In genomic region chr20:39268566-39268965, GRCh38 we compare ENCODE assay signal across 20 cellular contexts.
DNase-seq lines count a peak whose midpoint lies in the region; ATAC-seq and TF ChIP-seq lines count a peak whose summit lies in the region.
"Had no signal": no experiment of that assay in that cellular context is flagged by ENCODE, and none has a peak within 500 bp of the region (broad histone marks: within the 10 kb centered on the region; RNA-seq: fewer than 3 reads in every experiment).

No MANE protein-coding gene starts in this region.

- H3K4me3 Mint-ChIP-seq in endodermal cell = no peak overlapping the region
- no peak overlapping the region for H3K4me3 Mint-ChIP-seq in nephron
- H3K4me3 Mint-ChIP-seq: CD4-positive, alpha-beta memory T cell had no signal

- DNase-seq in DND-41 (no peak), endodermal cell (peak; percentile 47), PC-9 (no peak), mucosa of gallbladder (ENCODE audit: low spot score) (no peak)
- DNase-seq: DMS153, GF-D8, GOT3, KG1, NCI-H1092, NCI-H1436 treated with DMSO at 0.1 percent for 48 hours, NCI-H2029 had no signal

- CTCF ChIA-PET in PC-9 (lab: Charles Lee) = interaction anchor here (1.0 kb wide), 1 partner anchor 1695 kb away, joined by 4 read pairs; no protein-coding TSS in a partner anchor

- no peak for ATAC-seq in DND-41 (ENCODE audit: insufficient read depth, low read depth)
- ATAC-seq in HG03520 (IDR thresholded peaks at IDR 0.05; ENCODE audit: unreplicated experiment) = no peak
- no peak for ATAC-seq in GM21367 (IDR thresholded peaks at IDR 0.05; ENCODE audit: unreplicated experiment)

- 75 to 82% methylated on average over 8 to 10 of the region's 10 CpGs for WGBS in endodermal cell (ENCODE audit: insufficient coverage in 1 of 2, insufficient read length in 1 of 2), 2 experiments

- H3K36me3 ChIP-seq in DND-41 (ENCODE audit: insufficient read depth, low read length) (no peaks in the 10 kb centered on the region), KOPT-K1 (ENCODE audit: insufficient read depth, low read length) (no peaks in the 10 kb centered on the region), endodermal cell (ENCODE audit: control insufficient read depth, insufficient read depth, low read length) (no peaks in the 10 kb centered on the region), PC-9 (ENCODE audit: low read depth) (no peaks in the 10 kb centered on the region)
- H3K36me3 ChIP-seq: BLaER1 had no signal

- H3K4me1 ChIP-seq in DND-41 (ENCODE audit: insufficient read depth, low read length) = peaks cover 47% of the 10 kb centered on the region
- peaks cover 17% of the 10 kb centered on the region for H3K4me1 ChIP-seq in endodermal cell (ENCODE audit: control insufficient read depth, insufficient read depth, low read length)
- no peaks in the 10 kb centered on the region for H3K4me1 ChIP-seq in PC-9 (replicated peaks; ENCODE audit: insufficient read depth)
- H3K4me1 ChIP-seq: A549, BLaER1 had no signal

- H3K4me1 Mint-ChIP-seq in endodermal cell = peaks cover 11% of the 10 kb centered on the region
- peaks cover 41% of the 10 kb centered on the region for H3K4me1 Mint-ChIP-seq in nephron
- H3K4me1 Mint-ChIP-seq: CD4-positive, alpha-beta memory T cell had no signal

- H3K27me3 Mint-ChIP-seq in endodermal cell (ENCODE audit: insufficient read depth) = peaks cover 17% of the 10 kb centered on the region
- peaks cover 14% of the 10 kb centered on the region for H3K27me3 Mint-ChIP-seq in nephron (ENCODE audit: low read depth)
- H3K27me3 Mint-ChIP-seq: CD4-positive, alpha-beta memory T cell had no signal

- TF ChIP-seq CTCF in DND-41 (IDR thresholded peaks at IDR 0.05; ENCODE audit: borderline replicate concordance, extremely low read depth, low read length, poor library complexity, severe bottlenecking) (no peak), endodermal cell (conservative IDR thresholded peaks at IDR 0.05) (no peak), nephron (IDR thresholded peaks at IDR 0.05; ENCODE audit: unreplicated experiment in 3 of 3) (no peak), PC-9 (conservative IDR thresholded peaks at IDR 0.05) (no peak)

- peak overlapping the region; percentile 69 for H2AFZ ChIP-seq in DND-41 (ENCODE audit: low read depth, low read length)
- H2AFZ ChIP-seq in PC-9 = no peak overlapping the region

- H3K4me2 ChIP-seq in DND-41 (ENCODE audit: insufficient read depth, low read length) = no peak overlapping the region
- no peak overlapping the region for H3K4me2 ChIP-seq in PC-9
- H3K4me2 ChIP-seq: A549, BLaER1, SK-N-SH had no signal

- H3K36me3 Mint-ChIP-seq in endodermal cell (ENCODE audit: low read depth) = no peaks in the 10 kb centered on the region
- no peaks in the 10 kb centered on the region for H3K36me3 Mint-ChIP-seq in nephron (ENCODE audit: low read depth)
- H3K36me3 Mint-ChIP-seq: CD4-positive, alpha-beta memory T cell had no signal

- H3K9me3 ChIP-seq in DND-41 (ENCODE audit: insufficient read depth, low read length, severe bottlenecking) = peaks cover under 1% of the 10 kb centered on the region
- no peaks in the 10 kb centered on the region for H3K9me3 ChIP-seq in KOPT-K1 (ENCODE audit: insufficient read depth, low read length, poor library complexity, severe bottlenecking)
- no peaks in the 10 kb centered on the region for H3K9me3 ChIP-seq in endodermal cell (ENCODE audit: control insufficient read depth, low read length)
- no peaks in the 10 kb centered on the region for H3K9me3 ChIP-seq in PC-9 (ENCODE audit: insufficient read depth, low read depth)
- H3K9me3 ChIP-seq: A549, BLaER1, SK-N-SH had no signal

- H3K9me2 ChIP-seq in PC-9 (ENCODE audit: insufficient read depth) = no peaks in the 10 kb centered on the region
- H3K9me2 ChIP-seq: SK-N-SH had no signal

- H3K9me3 Mint-ChIP-seq in endodermal cell = no peaks in the 10 kb centered on the region
- H3K9me3 Mint-ChIP-seq in nephron = no peaks in the 10 kb centered on the region
- H3K9me3 Mint-ChIP-seq: CD4-positive, alpha-beta memory T cell had no signal

- no TSS peak for BruUV-seq in PC-9 (replicated peaks; lab: Mats Ljungman, UMichigan)

- POLR2A ChIA-PET in PC-9 (lab: Charles Lee; ENCODE audit: unreplicated experiment) = no interaction called here

- peak overlapping the region; percentile 80 for H3K27ac ChIP-seq in DND-41 (ENCODE audit: low read length)
- H3K27ac ChIP-seq in KOPT-K1 (ENCODE audit: low read depth, low read length, poor library complexity, severe bottlenecking) = peak overlapping the region; percentile 18
- H3K27ac ChIP-seq in endodermal cell (ENCODE audit: low read depth, low read length) = no peak overlapping the region
- H3K27ac ChIP-seq in PC-9 = no peak overlapping the region
- H3K27ac ChIP-seq: A549, BLaER1 had no signal

- H3K9ac ChIP-seq in DND-41 (ENCODE audit: low read depth, low read length) (peak overlapping the region; percentile 26; the same call in 1 of the 2 replicates), endodermal cell (ENCODE audit: extremely low read depth, low read length, poor library complexity, severe bottlenecking) (no peak overlapping the region)
- H3K9ac ChIP-seq: BLaER1, SK-N-SH had no signal

- H3K27me3 ChIP-seq in DND-41 (ENCODE audit: insufficient read depth, low read length, poor library complexity) (no peaks in the 10 kb centered on the region), endodermal cell (ENCODE audit: control insufficient read depth, insufficient read depth, low read length, poor library complexity, severe bottlenecking) (peaks cover 11% of the 10 kb centered on the region), PC-9 (ENCODE audit: insufficient read depth, low read depth) (peaks cover 23% of the 10 kb centered on the region)
- H3K27me3 ChIP-seq: BLaER1 had no signal

- no peak overlapping the region for H3K4me3 ChIP-seq in DND-41 (ENCODE audit: low read depth in 1 of 2, low read length in 2 of 2)
- H3K4me3 ChIP-seq in endodermal cell (ENCODE audit: low read length) = no peak overlapping the region
- no peak overlapping the region for H3K4me3 ChIP-seq in PC-9
- H3K4me3 ChIP-seq: A549, BLaER1, GM12878 had no signal

- H3K27ac Mint-ChIP-seq in endodermal cell = no peak overlapping the region
- peak overlapping the region; percentile 71 to 81 (median 74) for H3K27ac Mint-ChIP-seq in nephron
- H3K27ac Mint-ChIP-seq: CD4-positive, alpha-beta memory T cell had no signal

- H3K79me2 ChIP-seq in DND-41 (ENCODE audit: insufficient read depth, low read length) (no peaks in the 10 kb centered on the region), PC-9 (ENCODE audit: low read depth) (no peaks in the 10 kb centered on the region)

- intact Hi-C loops in PC-9 (cut with micrococcal nuclease; ENCODE audit: unreplicated experiment) = loop anchor here (2.0 kb wide), 1 partner anchor 1694 kb away; no protein-coding TSS in a partner anchor

- H3F3A ChIP-seq in PC-9 (ENCODE audit: insufficient read depth, low read depth) = no peaks in the 10 kb centered on the region

- no peaks in the 10 kb centered on the region for H4K20me1 ChIP-seq in DND-41 (ENCODE audit: insufficient read depth, low read length)
- no peaks in the 10 kb centered on the region for H4K20me1 ChIP-seq in PC-9 (ENCODE audit: insufficient read depth)
- H4K20me1 ChIP-seq: BLaER1 had no signal

Comparison
In these comparisons a context has a peak if more than half of its experiments do, and no peak if none do; other contexts are left out.
1. H3K27ac ChIP-seq: peak in DND-41 (single experiment) and KOPT-K1 (single experiment); none in endodermal cell (single experiment) and PC-9 (single experiment).